10 cellular contexts compared by ENCODE assay signal in the genomic region with DNA sequence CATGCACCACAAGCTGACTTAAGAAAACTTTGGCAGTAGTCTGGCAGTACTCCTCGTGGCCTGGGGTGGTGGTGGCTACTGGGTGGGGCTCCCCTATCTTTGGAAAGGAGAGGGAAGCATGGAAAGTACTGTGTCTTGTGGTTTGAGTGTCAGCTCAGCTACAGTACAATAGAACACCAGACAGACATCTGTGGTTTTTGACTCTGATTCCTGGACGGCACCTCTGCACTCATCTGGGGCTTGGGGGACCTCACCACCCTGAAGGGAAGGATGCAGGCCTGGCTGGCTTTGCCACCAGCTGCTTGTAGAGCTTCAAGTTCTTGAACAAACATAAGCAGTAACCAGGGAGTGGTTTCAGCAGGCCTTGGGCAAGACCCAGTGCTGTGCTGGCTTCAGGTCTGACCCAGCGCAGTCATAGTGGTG. TPM values are rescaled to one million over a fixed set of nuclear protein-coding genes. Genes with fewer than 3 reads are reported as not detected.
DNase-seq lines count a peak whose midpoint lies in the region; ATAC-seq and TF ChIP-seq lines count a peak whose summit lies in the region.
"Had no signal": no experiment of that assay in that cellular context is flagged by ENCODE, and none has a peak within 500 bp of the region (broad histone marks: within the 10 kb centered on the region; RNA-seq: fewer than 3 reads in every experiment).

No MANE protein-coding gene starts in this region.

- no peak overlapping the region for H3K27ac ChIP-seq in CD8-positive, alpha-beta T cell (ENCODE audit: low read depth, low read length)

- peaks cover 9% of the 10 kb centered on the region for H3K36me3 Mint-ChIP-seq in CD8-positive, alpha-beta T cell
- H3K36me3 Mint-ChIP-seq in activated T-helper 2 cell treated with anti-CD3 and anti-CD28 coated beads, Interferon-gamma antibody, Interleukin-2, Interleukin-4, amounts not matched to agents 10 μg/mL and 5 μg/mL and 100 μg/mL, durations not matched to agents 14 hours and 24 hours and 36 hours (ENCODE audit: low read depth), result peaks cover 52% of the 10 kb centered on the region
- peaks cover 4 to 10% of the 10 kb centered on the region in 2 donors for H3K36me3 Mint-ChIP-seq in naive B cell

- no peaks in the 10 kb centered on the region for H3K9me3 ChIP-seq in CD8-positive, alpha-beta T cell (ENCODE audit: low read length)

- H3K36me3 ChIP-seq in CD8-positive, alpha-beta T cell (ENCODE audit: insufficient read depth, low read length), result no peaks in the 10 kb centered on the region

- peak; percentile 38 for ATAC-seq in CD8-positive, alpha-beta T cell
- peak; percentile 65 to 66 for ATAC-seq in naive B cell (ENCODE audit: low read depth in 2 of 2)
- no peak for ATAC-seq in GM21360 (IDR thresholded peaks at IDR 0.05; ENCODE audit: unreplicated experiment)
- no peak for ATAC-seq in left ventricle myocardium superior

- H3K27me3 ChIP-seq in CD8-positive, alpha-beta T cell (ENCODE audit: insufficient read depth, low read length), result no peaks in the 10 kb centered on the region

- POLR2A ChIA-PET in CD8-positive, alpha-beta T cell (lab: Charles Lee), result interaction anchor here (0.9 to 2.3 kb wide), 4 partner anchors 9 to 39 kb away, joined by 3 to 17 read pairs (median 4); no protein-coding TSS in a partner anchor

- H3K27ac Mint-ChIP-seq in CD8-positive, alpha-beta T cell, result peak overlapping the region; percentile 76
- peak overlapping the region; percentile 34 for H3K27ac Mint-ChIP-seq in activated T-helper 2 cell treated with anti-CD3 and anti-CD28 coated beads, Interferon-gamma antibody, Interleukin-2, Interleukin-4, amounts not matched to agents 10 μg/mL and 5 μg/mL and 100 μg/mL, durations not matched to agents 14 hours and 24 hours and 36 hours
- H3K27ac Mint-ChIP-seq in naive B cell, result peak overlapping the region; percentile 78 to 99 (median 92)

- CTCF ChIA-PET in CD8-positive, alpha-beta T cell (lab: Charles Lee), result interaction anchor here (0.8 to 1.9 kb wide), 4 partner anchors 9 to 151 kb away, joined by 3 to 7 read pairs (median 4); no protein-coding TSS in a partner anchor

- peaks cover 37% of the 10 kb centered on the region for H3K4me1 ChIP-seq in CD8-positive, alpha-beta T cell (ENCODE audit: insufficient read depth, low read length)

- H3K4me3 ChIP-seq in CD8-positive, alpha-beta T cell (ENCODE audit: low read depth, low read length), result no peak overlapping the region

- no peak for TF ChIP-seq CTCF in CD8-positive, alpha-beta T cell (IDR thresholded peaks at IDR 0.05)

- intact Hi-C loops in CD8-positive, alpha-beta T cell (cut with DNase I, micrococcal nuclease), result loop anchor here in 1 of 2 experiments (10.0 kb wide), 1 partner anchor 305 kb away; a partner anchor contains a TSS
- intact Hi-C loops in activated T-helper 2 cell treated with anti-CD3 and anti-CD28 coated beads, Interferon-gamma antibody, Interleukin-2, Interleukin-4, amounts not matched to agents 10 μg/mL and 5 μg/mL and 100 μg/mL, durations not matched to agents 14 hours and 24 hours and 36 hours (cut with micrococcal nuclease), result loop anchor here (5.0 to 10.0 kb wide), 3 partner anchors 83 to 505 kb away; a partner anchor contains a TSS
- intact Hi-C loops in left ventricle myocardium superior (cut with micrococcal nuclease), result no loop called here

- H3K4me1 Mint-ChIP-seq in CD8-positive, alpha-beta T cell (ENCODE audit: low read depth), result peaks cover 56% of the 10 kb centered on the region
- peaks cover 51% of the 10 kb centered on the region for H3K4me1 Mint-ChIP-seq in activated T-helper 2 cell treated with anti-CD3 and anti-CD28 coated beads, Interferon-gamma antibody, Interleukin-2, Interleukin-4, amounts not matched to agents 10 μg/mL and 5 μg/mL and 100 μg/mL, durations not matched to agents 14 hours and 24 hours and 36 hours (ENCODE audit: low read depth)
- peaks cover 46 to 52% (median 46%) of the 10 kb centered on the region in 3 donors for H3K4me1 Mint-ChIP-seq in naive B cell

- no peak for DNase-seq in CD8-positive, alpha-beta T cell
- DNase-seq in M059J (ENCODE audit: low read depth), result peak; percentile 85
- no peak for DNase-seq in activated T-helper 2 cell treated with anti-CD3 and anti-CD28 coated beads, Interferon-gamma antibody, Interleukin-2, Interleukin-4, amounts not matched to agents 10 μg/mL and 5 μg/mL and 100 μg/mL, durations not matched to agents 14 hours and 24 hours and 36 hours (ENCODE audit: low spot score)
- DNase-seq in naive B cell, result peak; percentile 65
- no peak for DNase-seq in NAMALWA (ENCODE audit: low spot score)
- DNase-seq in left ventricle myocardium superior, result no peak
- DNase-seq: NCI-H69 had no signal

- no peaks in the 10 kb centered on the region for H3K27me3 Mint-ChIP-seq in CD8-positive, alpha-beta T cell (ENCODE audit: low read depth)
- peaks cover 3% of the 10 kb centered on the region for H3K27me3 Mint-ChIP-seq in activated T-helper 2 cell treated with anti-CD3 and anti-CD28 coated beads, Interferon-gamma antibody, Interleukin-2, Interleukin-4, amounts not matched to agents 10 μg/mL and 5 μg/mL and 100 μg/mL, durations not matched to agents 14 hours and 24 hours and 36 hours (ENCODE audit: low read depth)
- no peaks in the 10 kb centered on the region for H3K27me3 Mint-ChIP-seq in naive B cell

- peaks cover 6% of the 10 kb centered on the region for H3K9me3 Mint-ChIP-seq in CD8-positive, alpha-beta T cell
- peaks cover 25% of the 10 kb centered on the region for H3K9me3 Mint-ChIP-seq in activated T-helper 2 cell treated with anti-CD3 and anti-CD28 coated beads, Interferon-gamma antibody, Interleukin-2, Interleukin-4, amounts not matched to agents 10 μg/mL and 5 μg/mL and 100 μg/mL, durations not matched to agents 14 hours and 24 hours and 36 hours
- H3K9me3 Mint-ChIP-seq in naive B cell, result peaks cover 5 to 26% (median 14%) of the 10 kb centered on the region in 7 donors

- H3K4me3 Mint-ChIP-seq in CD8-positive, alpha-beta T cell, result peak overlapping the region; percentile 11
- H3K4me3 Mint-ChIP-seq in activated T-helper 2 cell treated with anti-CD3 and anti-CD28 coated beads, Interferon-gamma antibody, Interleukin-2, Interleukin-4, amounts not matched to agents 10 μg/mL and 5 μg/mL and 100 μg/mL, durations not matched to agents 14 hours and 24 hours and 36 hours (ENCODE audit: low read depth), result no peak overlapping the region
- H3K4me3 Mint-ChIP-seq in naive B cell, result peak overlapping the region in 6 of 8 donors; percentile 29 to 85 (median 57)

RNA-seq across cellular contexts. Expression of a gene that starts 40.6 kb away (rescaled TPM):
- 10 to 100 TPM; 47.7 to 49.3 TPM for total RNA-seq in CD8-positive, alpha-beta T cell
- not detected in 2 replicates for total RNA-seq in M059J (2014; rRNA removed; shearing (Covaris generic))
- total RNA-seq in activated T-helper 2 cell treated with anti-CD3 and anti-CD28 coated beads, Interferon-gamma antibody, Interleukin-2, Interleukin-4, amounts not matched to agents 10 μg/mL and 5 μg/mL and 100 μg/mL, durations not matched to agents 14 hours and 24 hours and 36 hours, result 73.6 and 82.3 TPM in 2 replicates
- 1 to 10 TPM in 5 of 6 donors, under 1 TPM in 1; 0.42 to 9.5 (median 7.0) TPM for polyA plus RNA-seq in naive B cell (ENCODE audit: low read depth in 6 of 6)
- 0.77 TPM for total RNA-seq in left ventricle myocardium superior
- total RNA-seq: epithelial cell of proximal tubule had no signal
- polyA plus RNA-seq: keratinocyte had no signal

Comparison
In these comparisons a context has a peak if more than half of its experiments do, and no peak if none do; other contexts are left out.
1. ATAC-seq: peak in CD8-positive, alpha-beta T cell (single experiment) and naive B cell (2 of 2); none in GM21360 (single experiment) and left ventricle myocardium superior (single experiment).
2. DNase-seq: peak in M059J (single experiment) and naive B cell (single experiment); none in CD8-positive, alpha-beta T cell (0 of 7), activated T-helper 2 cell treated with anti-CD3 and anti-CD28 coated beads, Interferon-gamma antibody, Interleukin-2, Interleukin-4, amounts not matched to agents 10 μg/mL and 5 μg/mL and 100 μg/mL, durations not matched to agents 14 hours and 24 hours and 36 hours (single experiment), NAMALWA (single experiment) and left ventricle myocardium superior (single experiment).
3. H3K27ac Mint-ChIP-seq: peak in every context shown above with its lines; median percentile 92 in naive B cell; 76 in CD8-positive, alpha-beta T cell; 34 in activated T-helper 2 cell treated with anti-CD3 and anti-CD28 coated beads, Interferon-gamma antibody, Interleukin-2, Interleukin-4, amounts not matched to agents 10 μg/mL and 5 μg/mL and 100 μg/mL, durations not matched to agents 14 hours and 24 hours and 36 hours.
4. RNA of a gene that starts 40.6 kb away (total RNA-seq): 73.6 to 82.3 TPM in activated T-helper 2 cell treated with anti-CD3 and anti-CD28 coated beads, Interferon-gamma antibody, Interleukin-2, Interleukin-4, amounts not matched to agents 10 μg/mL and 5 μg/mL and 100 μg/mL, durations not matched to agents 14 hours and 24 hours and 36 hours and 47.7 to 49.3 TPM in CD8-positive, alpha-beta T cell; 0.77 TPM in left ventricle myocardium superior (single experiment) and not detected in M059J; every median in the first group is over 10 times any median in the second.